ENCODE assay signal across 10 cellular contexts in genomic region chr10:82982110-82982608, GRCh38.
DNase-seq lines count a peak whose midpoint lies in the region; ATAC-seq and TF ChIP-seq lines count a peak whose summit lies in the region.
"Had no signal": no experiment of that assay in that cellular context is flagged by ENCODE, and none has a peak within 500 bp of the region (broad histone marks: within the 10 kb centered on the region; RNA-seq: fewer than 3 reads in every experiment).

No MANE protein-coding gene starts in this region.

- ATAC-seq in heart right ventricle, result peak in 6 of 8 donors; percentile 59 to 88 (median 75)
- ATAC-seq in HG02798 (IDR thresholded peaks at IDR 0.05; ENCODE audit: poor library complexity, unreplicated experiment), result no peak

- H3K4me3 ChIP-seq in heart right ventricle, result no peak overlapping the region
- H3K4me3 ChIP-seq in skeletal muscle satellite cell (ENCODE audit: low read length), result peak overlapping the region; percentile 3

- no peak for TF ChIP-seq CTCF in heart right ventricle (IDR thresholded peaks at IDR 0.05)

- peaks cover 0 to 4% (median 0%) of the 10 kb centered on the region in 9 donors for H3K4me1 ChIP-seq in heart right ventricle
- H3K4me1 ChIP-seq in skeletal muscle satellite cell (ENCODE audit: control insufficient read depth, insufficient read depth, low read length), result peaks cover 27% of the 10 kb centered on the region

- CTCF ChIA-PET in HEK293T (lab: Yijun Ruan, JAX), result no interaction called here

- intact Hi-C loops in heart right ventricle (cut with DNase I), result no loop called here

- H3K27me3 ChIP-seq in heart right ventricle (no peaks in the 10 kb centered on the region), skeletal muscle satellite cell (ENCODE audit: control insufficient read depth, insufficient read depth, low read length) (no peaks in the 10 kb centered on the region)

- POLR2A ChIA-PET in HEK293T (lab: Yijun Ruan, JAX), result no interaction called here

- no peak for TF ChIP-seq POLR2A in erythroblast (IDR thresholded peaks at IDR 0.05; ENCODE audit: low read length)

- 54 to 63% methylated on average over 5 of the region's 5 CpGs for WGBS in heart right ventricle, 2 donors

- peak overlapping the region; percentile 65 for H3K4me2 ChIP-seq in skeletal muscle satellite cell (ENCODE audit: low read length)

- H3K9ac ChIP-seq in skeletal muscle satellite cell (ENCODE audit: low read depth, low read length), result peak overlapping the region; percentile 59

- H3K9me3 ChIP-seq in heart right ventricle (no peaks in the 10 kb centered on the region), skeletal muscle satellite cell (replicated peaks; ENCODE audit: low read length) (no peaks in the 10 kb centered on the region)

- DNase-seq in GOT3 (lab: John Stamatoyannopoulos, UW), result peak; percentile 6
- peak; percentile 73 for DNase-seq in amniotic stem cell (lab: John Stamatoyannopoulos, UW)
- DNase-seq in heart right ventricle, result no peak
- no peak for DNase-seq in HEK293T (ENCODE audit: extremely low spot score)
- no peak for DNase-seq in stimulated activated CD4-positive, alpha-beta T cell treated with anti-CD3 and anti-CD28 coated beads, Interleukin-4, amount 100 ng/mL, for 4 hours
- DNase-seq in erythroblast (lab: John Stamatoyannopoulos, UW), result no peak
- DNase-seq: activated gamma-delta T cell, NCI-H510A had no signal

- H3K27ac ChIP-seq in heart right ventricle, result peak overlapping the region in 3 of 10 donors; percentile 16 to 41 (median 34)

- H3K36me3 ChIP-seq in heart right ventricle (no peaks in the 10 kb centered on the region), skeletal muscle satellite cell (ENCODE audit: insufficient read depth, low read length) (no peaks in the 10 kb centered on the region)

TF ChIP-seq in HEK293T, 16 proteins besides CTCF, POLR2A, EP300 and RAD21:
- TF ChIP-seq FOXK2 (IDR thresholded peaks at IDR 0.05), result no peak
- TF ChIP-seq TARDBP (IDR thresholded peaks at IDR 0.05), result no peak
- TF ChIP-seq CTBP1 (IDR thresholded peaks at IDR 0.05; ENCODE audit: borderline replicate concordance), result no peak
- TF ChIP-seq ELF4 (IDR thresholded peaks at IDR 0.05), result no peak
- no peak for TF ChIP-seq ARNT (IDR thresholded peaks at IDR 0.05)
- no peak for TF ChIP-seq ZNF384 (IDR thresholded peaks at IDR 0.05)
- TF ChIP-seq HDGF (IDR thresholded peaks at IDR 0.05; ENCODE audit: borderline replicate concordance), result no peak
- no peak for TF ChIP-seq SP1 (IDR thresholded peaks at IDR 0.05)
- TF ChIP-seq FOXM1 (IDR thresholded peaks at IDR 0.05; ENCODE audit: borderline replicate concordance), result no peak
- TF ChIP-seq L3MBTL2 (conservative IDR thresholded peaks at IDR 0.05), result no peak
- TF ChIP-seq FOXA1 (IDR thresholded peaks at IDR 0.05), result no peak
- TF ChIP-seq BHLHE40 (IDR thresholded peaks at IDR 0.05; ENCODE audit: borderline replicate concordance), result no peak

Comparison
In these comparisons a context has a peak if more than half of its experiments do, and no peak if none do; other contexts are left out.
1. DNase-seq: peak in GOT3 (single experiment) and amniotic stem cell (single experiment); none in heart right ventricle (0 of 2), HEK293T (single experiment), stimulated activated CD4-positive, alpha-beta T cell treated with anti-CD3 and anti-CD28 coated beads, Interleukin-4, amount 100 ng/mL, for 4 hours (0 of 2) and erythroblast (0 of 2).